ENCODE assay signal across 8 cellular contexts in genomic region chr4:112636688-112637551, GRCh38. TPM values are rescaled to one million over a fixed set of nuclear protein-coding genes. Genes with fewer than 3 reads are reported as not detected.
DNase-seq lines count a peak whose midpoint lies in the region; ATAC-seq and TF ChIP-seq lines count a peak whose summit lies in the region.

TSS of gene LARP7 (plus strand) at chr4:112637143. CDS start at chr4:112644670, 7,527 bp downstream.
TSS of gene ZGRF1 (minus strand) at chr4:112636909. CDS start at chr4:112633176, 3,733 bp downstream.

- peaks cover 66% of the 10 kb centered on the region for H3K79me2 ChIP-seq in GM23248 (ENCODE audit: insufficient read depth)

- no peaks in the 10 kb centered on the region for H4K20me1 ChIP-seq in GM23248 (ENCODE audit: insufficient read depth)

- peak within 1 kb of the TSS; percentile 94 for H3K9ac ChIP-seq in GM23248

- peaks cover 0 to 17% (median 0%) of the 10 kb centered on the region in 3 donors for H3K36me3 Mint-ChIP-seq in naive thymus-derived CD8-positive, alpha-beta T cell

- peak within 1 kb of the TSS in 4 of 10 donors; percentile 9 to 39 (median 21) for H3K4me3 Mint-ChIP-seq in naive thymus-derived CD8-positive, alpha-beta T cell

- H3K4me1 Mint-ChIP-seq in naive thymus-derived CD8-positive, alpha-beta T cell = peaks cover 14 to 22% (median 21%) of the 10 kb centered on the region in 4 donors

- peak within 1 kb of the TSS; percentile 99 for H2AFZ ChIP-seq in GM23248

- H3K4me3 ChIP-seq in GM23248 (peak within 1 kb of the TSS; percentile 97), fibroblast of mammary gland (ENCODE audit: control insufficient read depth, low read depth, low read length) (peak within 1 kb of the TSS; percentile 90)

- H3K4me2 ChIP-seq in GM23248 (ENCODE audit: unreplicated experiment) = peak within 1 kb of the TSS; percentile 87

- H3K9me2 ChIP-seq in GM23248 (ENCODE audit: insufficient read depth) = no peaks in the 10 kb centered on the region

- WGBS in GM23248 (ENCODE audit: low coverage in 1 of 2, low lambda C conversion rate in 2 of 2, missing lambda C conversion rate in 2 of 2), 2 experiments = 1% methylated on average over 66 of the region's 66 CpGs

- no peak within 1 kb of the TSS for H3K27ac Mint-ChIP-seq in naive thymus-derived CD8-positive, alpha-beta T cell

- POLR2A ChIA-PET in naive thymus-derived CD8-positive, alpha-beta T cell (lab: Charles Lee) = interaction anchor here (1.0 to 1.9 kb wide), 3 partner anchors 328 to 405 kb away, joined by 3 to 8 read pairs (median 6); partner anchors contain the start of genes AP1AR and TIFA

- H3K36me3 ChIP-seq in GM23248 (ENCODE audit: low read depth) = no peaks in the 10 kb centered on the region

- H3K27me3 Mint-ChIP-seq in naive thymus-derived CD8-positive, alpha-beta T cell = no peaks in the 10 kb centered on the region

- H3K27ac ChIP-seq in GM23248 = peak within 1 kb of the TSS; percentile 93

- H3K4me1 ChIP-seq in GM23248 (ENCODE audit: insufficient read depth) = peaks cover 17% of the 10 kb centered on the region

- H3K9me3 ChIP-seq in GM23248 (ENCODE audit: low read depth) = no peaks in the 10 kb centered on the region

- ATAC-seq in naive thymus-derived CD8-positive, alpha-beta T cell = peak; percentile 89 to 90

- H3K9me3 Mint-ChIP-seq in naive thymus-derived CD8-positive, alpha-beta T cell = no peaks in the 10 kb centered on the region

- DNase-seq in EH (ENCODE audit: low read depth) = peak; percentile 99
- peak; percentile 99 for DNase-seq in GM23248
- peak; percentile 99 for DNase-seq in LHCN-M2 (ENCODE audit: low read depth)
- DNase-seq in RPMI7951 (ENCODE audit: low read depth) = peak; percentile 97
- peak; percentile 93 to 95 for DNase-seq in activated T-helper 1 cell treated with anti-CD3 and anti-CD28 coated beads, Interleukin-2, amount 50 U/mL, for 16 hours (ENCODE audit: low read depth in 1 of 2, low spot score in 1 of 2)
- DNase-seq in fibroblast of mammary gland (ENCODE audit: low read depth) = peak; percentile 99
- peak; percentile 87 to 99 (median 98) for DNase-seq in naive thymus-derived CD8-positive, alpha-beta T cell
- peak; percentile 97 to 100 (median 98) for DNase-seq in stimulated activated naive CD4-positive, alpha-beta T cell (lab: John Stamatoyannopoulos, UW)

- no peaks in the 10 kb centered on the region for H3K27me3 ChIP-seq in GM23248 (replicated peaks; ENCODE audit: insufficient read depth)

- in situ Hi-C loops in GM23248 (cut with MboI) = loop anchor here (10.0 kb wide), 1 partner anchor 118 kb away; no protein-coding TSS in a partner anchor

- peak; percentile 71 for TF ChIP-seq CTCF in fibroblast of mammary gland (conservative IDR thresholded peaks at IDR 0.05; ENCODE audit: control insufficient read depth, insufficient read depth, low read depth, low read length)

- H3F3A ChIP-seq in GM23248 (ENCODE audit: insufficient read depth) = 0 out of 2 replicates have a peak, but pooled peaks cover 4% of the 10 kb centered on the region

RNA-seq across cellular contexts. Expression of gene LARP7, which starts in this region (rescaled TPM):
- total RNA-seq in GM23248 (2014; rRNA removed; shearing (Covaris generic)) = 22.8 and 28.3 TPM in 2 replicates
- polyA plus RNA-seq in GM23248 (2016; fragmentation: Nextera tagmentation; extraction: Ambion mirVana) = 40.0 and 42.2 TPM in 2 replicates
- 37.4 and 47.8 TPM in 2 replicates for total RNA-seq in LHCN-M2 (2014; rRNA removed)
- polyA plus RNA-seq in LHCN-M2 (2012) = 21.6 TPM
- 29.8 and 33.8 TPM in 2 replicates for total RNA-seq in RPMI7951 (2014; rRNA removed; shearing (Covaris generic))
- total RNA-seq in naive thymus-derived CD8-positive, alpha-beta T cell = 10 to 100 TPM; 59.8 to 61.1 TPM
- 10 to 100 TPM; 24.8 to 40.7 (median 36.3) TPM for polyA plus RNA-seq in naive thymus-derived CD8-positive, alpha-beta T cell

RNA-seq across cellular contexts. Expression of gene ZGRF1, which starts in this region (rescaled TPM):
- total RNA-seq in GM23248 (2014; rRNA removed; shearing (Covaris generic)) = 4.8 and 5.3 TPM in 2 replicates
- polyA plus RNA-seq in GM23248 (2016; fragmentation: Nextera tagmentation; extraction: Ambion mirVana) = 3.1 TPM in 2 replicates
- total RNA-seq in LHCN-M2 (2014; rRNA removed) = 14.9 and 17.4 TPM in 2 replicates
- 1.4 TPM for polyA plus RNA-seq in LHCN-M2 (2012)
- total RNA-seq in RPMI7951 (2014; rRNA removed; shearing (Covaris generic)) = 11.6 and 21.6 TPM in 2 replicates
- total RNA-seq in naive thymus-derived CD8-positive, alpha-beta T cell = 10 to 100 TPM; 16.9 to 19.2 TPM
- polyA plus RNA-seq in naive thymus-derived CD8-positive, alpha-beta T cell = 1 to 10 TPM; 1.1 to 2.3 (median 1.5) TPM

Comparison
In these comparisons a context has a peak if more than half of its experiments do, and no peak if none do; other contexts are left out.
1. Peak in every context shown above with its lines: DNase-seq, ATAC-seq, H3K4me3 ChIP-seq and H3K27ac ChIP-seq.